Comparison of ENCODE assay signal across 19 cellular contexts in genomic region chr1:2598329-2598931, GRCh38. TPM values are rescaled to one million over a fixed set of nuclear protein-coding genes. Genes with fewer than 3 reads are reported as not detected.
DNase-seq lines count a peak whose midpoint lies in the region; ATAC-seq, FAIRE-seq and TF ChIP-seq lines count a peak whose summit lies in the region.
"Had no signal": no experiment of that assay in that cellular context is flagged by ENCODE, and none has a peak within 500 bp of the region (broad histone marks: within the 10 kb centered on the region; RNA-seq: fewer than 3 reads in every experiment).

No MANE protein-coding gene starts in this region.

- no peak for TF ChIP-seq EP300 in GM12878 (IDR thresholded peaks at IDR 0.05; ENCODE audit: borderline replicate concordance in 1 of 2, control insufficient read depth in 1 of 2, low read depth in 2 of 2, low read length in 2 of 2)

- BruUV-seq in GM12878 (replicated peaks; lab: Mats Ljungman, UMichigan), result no TSS peak

- H3K27me3 Mint-ChIP-seq in activated naive CD4-positive, alpha-beta T cell treated with anti-CD3 and anti-CD28 coated beads, Interleukin-2, amount 50 U/mL, for 24 hours, result no peaks in the 10 kb centered on the region

- CTCF ChIA-PET in GM12878 (lab: Yijun Ruan, JAX), result no interaction called here

- no peak overlapping the region for H2AFZ ChIP-seq in GM12878 (ENCODE audit: control insufficient read depth, low read depth, low read length)

- 21% methylated on average over 3 of the region's 3 CpGs for WGBS in GM12878 (ENCODE audit: insufficient coverage, insufficient replicate concordance, low lambda C conversion rate, missing lambda C conversion rate)

- SMC1A ChIA-PET in GM12878 (lab: Charles Lee; ENCODE audit: uncharacterized antibody, unreplicated experiment), result no interaction called here

- H3K4me2 ChIP-seq in GM12878 (ENCODE audit: control insufficient read depth, insufficient read depth), result no peak overlapping the region
- H3K4me2 ChIP-seq: SK-N-SH had no signal

- H3K4me1 ChIP-seq in GM12878 (ENCODE audit: control insufficient read depth, insufficient read depth, low read length), result no peaks in the 10 kb centered on the region
- H3K4me1 ChIP-seq in upper lobe of right lung, result peaks cover 8% of the 10 kb centered on the region

- no peaks in the 10 kb centered on the region for H3K36me3 Mint-ChIP-seq in activated naive CD4-positive, alpha-beta T cell treated with anti-CD3 and anti-CD28 coated beads, Interleukin-2, amount 50 U/mL, for 24 hours
- H3K36me3 Mint-ChIP-seq in activated naive CD4-positive, alpha-beta T cell treated with anti-CD3 and anti-CD28 coated beads, Interleukin-2, amount 50 U/mL, for 72 hours, result no peaks in the 10 kb centered on the region
- H3K36me3 Mint-ChIP-seq: CD14-positive monocyte had no signal

- ATAC-seq in activated naive CD4-positive, alpha-beta T cell treated with anti-CD3 and anti-CD28 coated beads, Interleukin-2, amount 50 U/mL, for 72 hours, result no peak
- ATAC-seq in GM12878 (no peak), upper lobe of right lung (no peak)

- no peak for DNase-seq in activated naive CD4-positive, alpha-beta T cell treated with anti-CD3 and anti-CD28 coated beads, Interleukin-2, amount 50 U/mL, for 72 hours (ENCODE audit: low spot score in 2 of 2)
- peak; percentile 5 for DNase-seq in GM12891 (ENCODE audit: insufficient read length, low spot score)
- DNase-seq in GM12878 (ENCODE audit: low read depth, low spot score), result no peak
- peak; percentile 18 for DNase-seq in upper lobe of right lung
- DNase-seq in frontal cortex (ENCODE audit: low spot score in 2 of 2), result no peak
- no peak for DNase-seq in NCI-H2107 (lab: John Stamatoyannopoulos, UW)
- no peak for DNase-seq in HT-29 (ENCODE audit: low spot score)
- DNase-seq: COR-L47, DMS153, IMR-90, NCI-H1048, NCI-H1694 treated with DMSO at 0.1 percent for 48 hours, NCI-H2171 treated with DMSO at 0.1 percent for 48 hours, NCI-H82, Peyer's patch, SK-N-SH had no signal

- no peaks in the 10 kb centered on the region for H3K9me3 Mint-ChIP-seq in activated naive CD4-positive, alpha-beta T cell treated with anti-CD3 and anti-CD28 coated beads, Interleukin-2, amount 50 U/mL, for 24 hours
- H3K9me3 Mint-ChIP-seq in activated naive CD4-positive, alpha-beta T cell treated with anti-CD3 and anti-CD28 coated beads, Interleukin-2, amount 50 U/mL, for 72 hours, result no peaks in the 10 kb centered on the region

- in situ Hi-C loops in GM12878 (cut with MboI), result no loop called here

- POLR2A ChIA-PET in GM12878 (lab: Charles Lee), result no interaction called here

- no peaks in the 10 kb centered on the region for H3K4me1 Mint-ChIP-seq in activated naive CD4-positive, alpha-beta T cell treated with anti-CD3 and anti-CD28 coated beads, Interleukin-2, amount 50 U/mL, for 24 hours
- H3K4me1 Mint-ChIP-seq: CD14-positive monocyte had no signal

- H3K27me3 ChIP-seq in GM12878 (replicated peaks in 1 of 2; ENCODE audit: control insufficient read depth in 2 of 2, insufficient read depth in 2 of 2, low read length in 1 of 2) (no peaks in the 10 kb centered on the region), upper lobe of right lung (peaks cover 2% of the 10 kb centered on the region)
- H3K27me3 ChIP-seq: Peyer's patch had no signal

- H3K9me3 ChIP-seq in GM12878 (replicated peaks; ENCODE audit: control insufficient read depth, insufficient read depth, low read length) (no peaks in the 10 kb centered on the region), upper lobe of right lung (no peaks in the 10 kb centered on the region)
- H3K9me3 ChIP-seq: Peyer's patch, SK-N-SH had no signal

- H3K27ac ChIP-seq in GM12878 (ENCODE audit: control insufficient read depth, insufficient read depth) (no peak overlapping the region), upper lobe of right lung (no peak overlapping the region)
- H3K27ac ChIP-seq: Peyer's patch had no signal

- H3K36me3 ChIP-seq in GM12878 (ENCODE audit: control insufficient read depth in 2 of 2, insufficient read depth in 2 of 2, low read length in 1 of 2) (no peaks in the 10 kb centered on the region), upper lobe of right lung (no peaks in the 10 kb centered on the region)
- H3K36me3 ChIP-seq: Peyer's patch had no signal

- H3K4me3 Mint-ChIP-seq in activated naive CD4-positive, alpha-beta T cell treated with anti-CD3 and anti-CD28 coated beads, Interleukin-2, amount 50 U/mL, for 24 hours, result no peak overlapping the region
- H3K4me3 Mint-ChIP-seq: CD14-positive monocyte had no signal

- 0 out of 2 replicates have a peak, but pooled peaks have one; percentile 14 for TF ChIP-seq RAD21 in GM12878 (IDR thresholded peaks at IDR 0.05; ENCODE audit: insufficient read depth, low read depth, low read length)

- no peak for FAIRE-seq in GM12891 (lab: Jason Lieb, UNC)
- FAIRE-seq in GM12878 (lab: Jason Lieb, UNC), result no peak
- FAIRE-seq in frontal cortex (lab: Jason Lieb, UNC), result no peak

- H3K9ac ChIP-seq in GM12878 (ENCODE audit: control insufficient read depth, insufficient read depth, low read length), result no peak overlapping the region
- H3K9ac ChIP-seq: SK-N-SH had no signal

- H4K20me1 ChIP-seq in GM12878 (ENCODE audit: control insufficient read depth, insufficient read depth), result no peaks in the 10 kb centered on the region

- H3K27ac Mint-ChIP-seq in activated naive CD4-positive, alpha-beta T cell treated with anti-CD3 and anti-CD28 coated beads, Interleukin-2, amount 50 U/mL, for 24 hours, result peak overlapping the region; percentile 39
- H3K27ac Mint-ChIP-seq in activated naive CD4-positive, alpha-beta T cell treated with anti-CD3 and anti-CD28 coated beads, Interleukin-2, amount 50 U/mL, for 72 hours, result no peak overlapping the region

- no peaks in the 10 kb centered on the region for H3K79me2 ChIP-seq in GM12878 (ENCODE audit: control insufficient read depth, insufficient read depth, low read length)

- RAD21 ChIA-PET in GM12878 (lab: Charles Lee; ENCODE audit: unreplicated experiment), result no interaction called here

- H3K4me3 ChIP-seq in GM12878, result no peak overlapping the region
- no peak overlapping the region for H3K4me3 ChIP-seq in upper lobe of right lung
- H3K4me3 ChIP-seq: Peyer's patch had no signal

- TF ChIP-seq CTCF in GM12878 (IDR thresholded peaks at IDR 0.05 in 2 of 3, conservative IDR thresholded peaks at IDR 0.05 in 1 of 3; ENCODE audit: control insufficient read depth in 2 of 3, extremely low read depth in 1 of 3, insufficient read depth in 1 of 3, low read depth in 3 of 3, low read length in 3 of 3), result peak in 2 of 3 experiments; percentile 13 to 24; a peak in 3 of 6 replicates
- TF ChIP-seq CTCF in upper lobe of right lung (IDR thresholded peaks at IDR 0.05), result no peak

- intact Hi-C loops in GM12878 (cut with micrococcal nuclease; ENCODE audit: unreplicated experiment), result no loop called here
- intact Hi-C loops in upper lobe of right lung (cut with DNase I), result no loop called here

- no peak for TF ChIP-seq POLR2A in GM12891 (IDR thresholded peaks at IDR 0.05; ENCODE audit: low read depth, low read length)
- TF ChIP-seq POLR2A in GM12878 (IDR thresholded peaks at IDR 0.05; ENCODE audit: low read depth, low read length), result no peak

RNA-seq across cellular contexts. Expression of gene PRXL2B, which starts 11.9 kb away (rescaled TPM):
- 10 to 100 TPM; 34.7 to 38.8 TPM for total RNA-seq in activated naive CD4-positive, alpha-beta T cell treated with anti-CD3 and anti-CD28 coated beads, Interleukin-2, amount 50 U/mL, for 72 hours
- 4.8 TPM for polyA plus RNA-seq in GM12891 (2012; ENCODE audit: low read depth, missing spikeins)
- total RNA-seq in GM12878 (2013; cell fraction: nucleolus; rRNA removed), result 6.1 and 6.2 TPM in 2 replicates
- total RNA-seq in GM12878 (2014; rRNA removed) (4.2 TPM in 2 replicates), GM12878 (2014; rRNA removed; fragmentation: Illumina TruSeq; extraction: Trizol) (1.8 and 1.9 TPM in 2 replicates), GM12878 (2021) (5.6 and 7.6 TPM in 2 replicates), upper lobe of right lung (25.9 TPM), frontal cortex (12.6 TPM)
- 2.4 TPM for polyA plus RNA-seq in GM12878 (2011; ENCODE audit: low read depth)
- polyA plus RNA-seq in GM12878 (2011; rRNA removed) (3.1 and 5.0 TPM in 2 replicates), GM12878 (2014; fragmentation: Illumina TruSeq; extraction: Trizol) (1.3 and 2.7 TPM in 2 replicates), GM12878 (2014; fragmentation: Nextera tagmentation; extraction: Ambion mirVana) (under 1 TPM; 0.44 to 0.53 TPM), GM12878 (2014; rRNA removed) (5.5 and 6.8 TPM in 2 replicates), GM12878 (2016; fragmentation: Nextera tagmentation; extraction: Ambion mirVana) (1 to 10 TPM; 3.8 to 4.8 TPM)
- 8.8 and 10.6 TPM in 2 replicates for polyA plus RNA-seq in GM12878 (2011; cell fraction: cytosol; rRNA removed)
- 19.6 and 22.7 TPM in 2 replicates for polyA plus RNA-seq in GM12878 (2011; cell fraction: nucleus; rRNA removed)
- polyA plus RNA-seq in GM12878 (2012), result 7.7 and 7.9 TPM in 2 replicates
- 1.1 and 5.2 TPM in 2 replicates for polyA minus RNA-seq in GM12878 (2011; rRNA and poly(A)+ RNA removed)
- 1.6 and 2.6 TPM in 2 replicates for polyA minus RNA-seq in GM12878 (2011; cell fraction: cytosol; rRNA and poly(A)+ RNA removed)
- polyA minus RNA-seq in GM12878 (2011; cell fraction: nucleus; rRNA and poly(A)+ RNA removed), result 3.0 and 3.5 TPM in 2 replicates
- 90.1 and 101 TPM in 2 replicates for total RNA-seq in HT-29 (2014; rRNA removed; shearing (Covaris generic))

RNA-seq across cellular contexts. Expression of gene MMEL1, which starts 34.4 kb away (rescaled TPM):
- 1 to 10 TPM; 1.4 to 2.5 TPM for total RNA-seq in activated naive CD4-positive, alpha-beta T cell treated with anti-CD3 and anti-CD28 coated beads, Interleukin-2, amount 50 U/mL, for 72 hours
- polyA plus RNA-seq in GM12891 (2012; ENCODE audit: low read depth, missing spikeins), result not detected
- total RNA-seq in GM12878 (2013; cell fraction: nucleolus; rRNA removed), result not detected in 2 replicates
- total RNA-seq in GM12878 (2014; rRNA removed) (not detected in 2 replicates), GM12878 (2014; rRNA removed; fragmentation: Illumina TruSeq; extraction: Trizol) (not detected in 2 replicates), GM12878 (2021) (not detected in 2 replicates), upper lobe of right lung (3.2 TPM), frontal cortex (7.3 TPM)
- not detected for polyA plus RNA-seq in GM12878 (2011; ENCODE audit: low read depth)
- polyA plus RNA-seq in GM12878 (2011; rRNA removed) (0.11 and 0.13 TPM in 2 replicates), GM12878 (2014; fragmentation: Illumina TruSeq; extraction: Trizol) (not detected in 2 replicates), GM12878 (2014; fragmentation: Nextera tagmentation; extraction: Ambion mirVana) (not detected), GM12878 (2014; rRNA removed) (not detected in 2 replicates), GM12878 (2016; fragmentation: Nextera tagmentation; extraction: Ambion mirVana) (not detected)
- polyA plus RNA-seq in GM12878 (2011; cell fraction: cytosol; rRNA removed), result 0.03 and 0.18 TPM in 2 replicates
- polyA plus RNA-seq in GM12878 (2011; cell fraction: nucleus; rRNA removed), result 0.16 and 0.72 TPM in 2 replicates
- polyA plus RNA-seq in GM12878 (2012), result not detected in 2 replicates
- not detected in 2 replicates for polyA minus RNA-seq in GM12878 (2011; rRNA and poly(A)+ RNA removed)
- polyA minus RNA-seq in GM12878 (2011; cell fraction: cytosol; rRNA and poly(A)+ RNA removed), result not detected in 2 replicates
- not detected in 2 replicates for polyA minus RNA-seq in GM12878 (2011; cell fraction: nucleus; rRNA and poly(A)+ RNA removed)
- 21.3 and 23.0 TPM in 2 replicates for total RNA-seq in HT-29 (2014; rRNA removed; shearing (Covaris generic))
- total RNA-seq: A172 had no signal

RNA-seq across cellular contexts. Expression of gene TNFRSF14, which starts 42.3 kb away (rescaled TPM):
- total RNA-seq in activated naive CD4-positive, alpha-beta T cell treated with anti-CD3 and anti-CD28 coated beads, Interleukin-2, amount 50 U/mL, for 72 hours, result 100 to 1,000 TPM; 124 to 183 TPM
- polyA plus RNA-seq in GM12891 (2012; ENCODE audit: low read depth, missing spikeins), result 96.9 TPM
- total RNA-seq in GM12878 (2013; cell fraction: nucleolus; rRNA removed), result 315 and 380 TPM in 2 replicates
- total RNA-seq in GM12878 (2014; rRNA removed) (53.6 and 61.1 TPM in 2 replicates), GM12878 (2014; rRNA removed; fragmentation: Illumina TruSeq; extraction: Trizol) (20.0 and 23.0 TPM in 2 replicates), GM12878 (2021) (76.2 and 79.1 TPM in 2 replicates), upper lobe of right lung (133 TPM), frontal cortex (2.4 TPM)
- polyA plus RNA-seq in GM12878 (2011; ENCODE audit: low read depth), result 42.6 TPM
- polyA plus RNA-seq in GM12878 (2011; rRNA removed) (30.5 and 69.6 TPM in 2 replicates), GM12878 (2014; fragmentation: Illumina TruSeq; extraction: Trizol) (4.8 and 19.2 TPM in 2 replicates), GM12878 (2014; fragmentation: Nextera tagmentation; extraction: Ambion mirVana) (1 to 10 TPM in 1 of 2 experiments, under 1 TPM in 1; 0.43 to 2.9 TPM), GM12878 (2014; rRNA removed) (113 and 114 TPM in 2 replicates), GM12878 (2016; fragmentation: Nextera tagmentation; extraction: Ambion mirVana) (10 to 100 TPM; 36.2 to 46.7 TPM)
- 85.6 and 116 TPM in 2 replicates for polyA plus RNA-seq in GM12878 (2011; cell fraction: cytosol; rRNA removed)
- 998 and 1,152 TPM in 2 replicates for polyA plus RNA-seq in GM12878 (2011; cell fraction: nucleus; rRNA removed)
- polyA plus RNA-seq in GM12878 (2012), result 120 and 163 TPM in 2 replicates
- polyA minus RNA-seq in GM12878 (2011; rRNA and poly(A)+ RNA removed), result 22.7 and 47.3 TPM in 2 replicates
- 17.1 and 28.0 TPM in 2 replicates for polyA minus RNA-seq in GM12878 (2011; cell fraction: cytosol; rRNA and poly(A)+ RNA removed)
- polyA minus RNA-seq in GM12878 (2011; cell fraction: nucleus; rRNA and poly(A)+ RNA removed), result 91.9 and 124 TPM in 2 replicates
- total RNA-seq in HT-29 (2014; rRNA removed; shearing (Covaris generic)), result 77.4 and 85.6 TPM in 2 replicates

Comparison
In these comparisons a context has a peak if more than half of its experiments do, and no peak if none do; other contexts are left out.
1. DNase-seq: peak in GM12891 (single experiment) and upper lobe of right lung (single experiment); none in activated naive CD4-positive, alpha-beta T cell treated with anti-CD3 and anti-CD28 coated beads, Interleukin-2, amount 50 U/mL, for 72 hours (0 of 2), GM12878 (single experiment), frontal cortex (0 of 2), NCI-H2107 (single experiment) and HT-29 (single experiment).